15 cellular contexts compared by ENCODE assay signal in genomic region chr19:38993271-38993670, GRCh38. TPM values are rescaled to one million over a fixed set of nuclear protein-coding genes. Genes with fewer than 3 reads are reported as not detected.
A peak's percentile ranks its signal among the peaks of the same experiment; 100 is the strongest.
DNase-seq lines count a peak whose midpoint lies in the region; ATAC-seq and TF ChIP-seq lines count a peak whose summit lies in the region.
"Had no signal": no experiment of that assay in that cellular context is flagged by ENCODE, and none has a peak within 500 bp of the region (broad histone marks: within the 10 kb centered on the region; RNA-seq: fewer than 3 reads in every experiment).

No MANE protein-coding gene starts in this region.

- no peak overlapping the region for H2AK5ac ChIP-seq in mesendoderm (ENCODE audit: low read length)

- ATAC-seq in Panc1 (peak; percentile 12), GM18867 (IDR thresholded peaks at IDR 0.05; ENCODE audit: unreplicated experiment) (no peak)
- ATAC-seq: body of pancreas; left lung; Right ventricle myocardium inferior; stimulated activated effector memory CD8-positive, alpha-beta T cell treated with anti-CD3 and anti-CD28 coated beads, Interleukin-12 subunit alpha, Interleukin-12 subunit beta, amount 100 ng/mL, for 72 hours had no signal

- H3K9me3 ChIP-seq in Panc1 (ENCODE audit: control insufficient read depth, insufficient read depth, low read depth, low read length), result no peaks in the 10 kb centered on the region
- peaks cover 0 to 4% (median 0%) of the 10 kb centered on the region in 4 donors for H3K9me3 ChIP-seq in sigmoid colon
- H3K9me3 ChIP-seq: body of pancreas, HAP-1, left lung had no signal

- H2BK5ac ChIP-seq in mesendoderm (ENCODE audit: low read length), result no peak overlapping the region

- BruUV-seq in Panc1 (replicated peaks; lab: Mats Ljungman, UMichigan), result no TSS peak

- H3K36me3 ChIP-seq in Panc1 (ENCODE audit: control insufficient read depth, insufficient read depth, low read length) (no peaks in the 10 kb centered on the region), mesendoderm (ENCODE audit: control insufficient read depth, insufficient read depth, low read length) (no peaks in the 10 kb centered on the region), sigmoid colon (no peaks in the 10 kb centered on the region)
- H3K36me3 ChIP-seq: HAP-1, left lung had no signal

- H4K5ac ChIP-seq in mesendoderm (ENCODE audit: low read length), result no peak overlapping the region

- H2BK120ac ChIP-seq in mesendoderm (ENCODE audit: low read depth, low read length), result no peak overlapping the region

- H3K4me3 ChIP-seq in Panc1 (ENCODE audit: low read depth in 2 of 2, low read length in 2 of 2) (no peak overlapping the region), mesendoderm (ENCODE audit: low read length) (no peak overlapping the region), sigmoid colon (no peak overlapping the region)
- H3K4me3 ChIP-seq: body of pancreas, HAP-1, left lung had no signal

- CTCF ChIA-PET in Panc1 (lab: Charles Lee), result interaction anchor here (0.9 to 1.7 kb wide), 2 partner anchors 17 to 31 kb away, joined by 4 to 6 read pairs; partner anchors contain the start of gene FBXO17

- no peaks in the 10 kb centered on the region for H3K79me1 ChIP-seq in mesendoderm (ENCODE audit: low read length)

- no peak overlapping the region for H3K4ac ChIP-seq in mesendoderm (ENCODE audit: low read depth, low read length)

- no peak overlapping the region for H3K27ac ChIP-seq in Panc1 (ENCODE audit: low read length)
- no peak overlapping the region for H3K27ac ChIP-seq in mesendoderm (ENCODE audit: low read depth, low read length)
- no peak overlapping the region for H3K27ac ChIP-seq in sigmoid colon
- H3K27ac ChIP-seq: body of pancreas, left lung had no signal

- peak overlapping the region; percentile 46 for H3K27ac Mint-ChIP-seq in dendritic cell treated with granulocyte-macrophage colony-stimulating factor and Interleukin-4, amounts not matched to agents 40 ng/mL and 50 ng/mL, for 4 days
- H3K27ac Mint-ChIP-seq: activated T-cell treated with anti-CD3 and anti-CD28 coated beads, Interleukin-2, amount 50 U/mL, for 24 hours; stimulated activated effector memory CD8-positive, alpha-beta T cell treated with anti-CD3 and anti-CD28 coated beads, Interleukin-12 subunit alpha, Interleukin-12 subunit beta, amount 100 ng/mL, for 72 hours had no signal

- no peaks in the 10 kb centered on the region for H3K36me3 Mint-ChIP-seq in dendritic cell treated with granulocyte-macrophage colony-stimulating factor and Interleukin-4, amounts not matched to agents 40 ng/mL and 50 ng/mL, for 4 days (ENCODE audit: low read depth)
- H3K36me3 Mint-ChIP-seq: stimulated activated effector memory CD8-positive, alpha-beta T cell treated with anti-CD3 and anti-CD28 coated beads, Interleukin-12 subunit alpha, Interleukin-12 subunit beta, amount 100 ng/mL, for 72 hours had no signal

- H4K8ac ChIP-seq in mesendoderm (ENCODE audit: low read depth, low read length), result no peak overlapping the region

- no peak overlapping the region for H3K23ac ChIP-seq in mesendoderm (ENCODE audit: low read length)

- no CpG with 5 or more reads among the region's 3 CpGs for WGBS in mesendoderm (ENCODE audit: extremely low coverage, insufficient coverage, low lambda C conversion rate)
- WGBS in sigmoid colon, 2 donors, result 40 to 57% methylated on average over 3 of the region's 3 CpGs

- H2BK15ac ChIP-seq in mesendoderm (replicated peaks; ENCODE audit: low read depth), result no peak overlapping the region

- POLR2A ChIA-PET in Panc1 (lab: Charles Lee), result interaction anchor here (0.7 kb wide), 2 partner anchors 29 to 303 kb away, joined by 3 to 4 read pairs; partner anchors contain the start of gene IFNL1

- no peak overlapping the region for H3K18ac ChIP-seq in mesendoderm (ENCODE audit: low read length)

- peaks cover 16% of the 10 kb centered on the region for H3K27me3 Mint-ChIP-seq in dendritic cell treated with granulocyte-macrophage colony-stimulating factor and Interleukin-4, amounts not matched to agents 40 ng/mL and 50 ng/mL, for 4 days

- DNase-seq in ELR (ENCODE audit: low read depth), result peak; percentile 83
- DNase-seq in Panc1 (ENCODE audit: low read depth, low spot score), result no peak
- DNase-seq in mesendoderm, result peak; percentile 72
- DNase-seq in sigmoid colon, result no peak
- DNase-seq in GM19240 (ENCODE audit: insufficient read length, low spot score), result no peak
- DNase-seq in DMS 273 (lab: John Stamatoyannopoulos, UW; ENCODE audit: unreplicated experiment), result no peak
- DNase-seq: activated T-cell treated with anti-CD3 and anti-CD28 coated beads, Interleukin-2, amount 50 U/mL, for 24 hours; body of pancreas; left lung; stimulated activated CD4-positive, alpha-beta T cell treated with anti-CD3 and anti-CD28 coated beads, Interleukin-1b, Interleukin-23, amount 100 ng/mL, for 48 hours had no signal

- no peak overlapping the region for H3K56ac ChIP-seq in mesendoderm (ENCODE audit: low read length)

- no peak for TF ChIP-seq POLR2A in sigmoid colon (IDR thresholded peaks at IDR 0.05)

- no peaks in the 10 kb centered on the region for H3K9me3 Mint-ChIP-seq in dendritic cell treated with granulocyte-macrophage colony-stimulating factor and Interleukin-4, amounts not matched to agents 40 ng/mL and 50 ng/mL, for 4 days
- H3K9me3 Mint-ChIP-seq: activated T-cell treated with anti-CD3 and anti-CD28 coated beads, Interleukin-2, amount 50 U/mL, for 24 hours; stimulated activated effector memory CD8-positive, alpha-beta T cell treated with anti-CD3 and anti-CD28 coated beads, Interleukin-12 subunit alpha, Interleukin-12 subunit beta, amount 100 ng/mL, for 72 hours had no signal

- peaks cover 10% of the 10 kb centered on the region for H3K4me1 Mint-ChIP-seq in dendritic cell treated with granulocyte-macrophage colony-stimulating factor and Interleukin-4, amounts not matched to agents 40 ng/mL and 50 ng/mL, for 4 days (ENCODE audit: low read depth)
- H3K4me1 Mint-ChIP-seq: stimulated activated effector memory CD8-positive, alpha-beta T cell treated with anti-CD3 and anti-CD28 coated beads, Interleukin-12 subunit alpha, Interleukin-12 subunit beta, amount 100 ng/mL, for 72 hours had no signal

- TF ChIP-seq CTCF in Panc1 (IDR thresholded peaks at IDR 0.05) (no peak), sigmoid colon (IDR thresholded peaks at IDR 0.05) (no peak)

- intact Hi-C loops in Panc1 (cut with micrococcal nuclease; ENCODE audit: unreplicated experiment) (no loop called here), sigmoid colon (cut with DNase I) (no loop called here)
- intact Hi-C loops in dendritic cell treated with granulocyte-macrophage colony-stimulating factor and Interleukin-4, amounts not matched to agents 40 ng/mL and 50 ng/mL, for 4 days (cut with micrococcal nuclease), result no loop called here

- in situ Hi-C loops in Panc1 (cut with HindIII; ENCODE audit: low pct_unique_long_range_greater_than_20kb, low sequenced_read_pairs), result loop anchor here (25.0 kb wide), 1 partner anchor 944 kb away; the partner anchor contains the start of gene FCGBP

- no peak overlapping the region for H3K4me3 Mint-ChIP-seq in dendritic cell treated with granulocyte-macrophage colony-stimulating factor and Interleukin-4, amounts not matched to agents 40 ng/mL and 50 ng/mL, for 4 days
- H3K4me3 Mint-ChIP-seq: activated T-cell treated with anti-CD3 and anti-CD28 coated beads, Interleukin-2, amount 50 U/mL, for 24 hours; stimulated activated effector memory CD8-positive, alpha-beta T cell treated with anti-CD3 and anti-CD28 coated beads, Interleukin-12 subunit alpha, Interleukin-12 subunit beta, amount 100 ng/mL, for 72 hours had no signal

- H3K4me2 ChIP-seq in mesendoderm (ENCODE audit: low read length), result no peak overlapping the region

- peaks cover 14% of the 10 kb centered on the region for H3K4me1 ChIP-seq in Panc1 (ENCODE audit: control insufficient read depth, insufficient read depth, low read length)
- H3K4me1 ChIP-seq in mesendoderm (ENCODE audit: control insufficient read depth, low read depth, low read length), result peaks cover 4% of the 10 kb centered on the region
- H3K4me1 ChIP-seq in sigmoid colon, result no peaks in the 10 kb centered on the region
- H3K4me1 ChIP-seq: body of pancreas, HAP-1, left lung had no signal

- H3K27me3 ChIP-seq in Panc1 (ENCODE audit: control insufficient read depth, insufficient read depth, low read length), result no peaks in the 10 kb centered on the region
- no peaks in the 10 kb centered on the region for H3K27me3 ChIP-seq in mesendoderm (ENCODE audit: insufficient read depth, low read length, poor library complexity)
- H3K27me3 ChIP-seq in sigmoid colon, result no peaks in the 10 kb centered on the region
- H3K27me3 ChIP-seq: body of pancreas had no signal

- H3K79me2 ChIP-seq in mesendoderm (ENCODE audit: control insufficient read depth, insufficient read depth, low read length), result no peaks in the 10 kb centered on the region

- H3K9ac ChIP-seq in mesendoderm (ENCODE audit: low read length), result no peak overlapping the region

- TF ChIP-seq EP300 in sigmoid colon (IDR thresholded peaks at IDR 0.05), result no peak

RNA-seq across cellular contexts. Expression of gene FBXO17, which starts 17.7 kb away (rescaled TPM):
- total RNA-seq in Panc1 (2021; ENCODE audit: unreplicated experiment), result 411 TPM
- 421 TPM for polyA plus RNA-seq in Panc1 (2012; ENCODE audit: insufficient read length)
- 11.3 TPM for polyA plus RNA-seq in mesendoderm (2013, experiment 1 of 2)
- 11.4 TPM for polyA plus RNA-seq in mesendoderm (2013, experiment 2 of 2)
- total RNA-seq in sigmoid colon, result 10 to 100 TPM; 20.3 to 28.6 (median 25.9) TPM
- 1 to 10 TPM; 1.6 to 4.8 (median 3.3) TPM for polyA plus RNA-seq in sigmoid colon

RNA-seq across cellular contexts. Expression of gene FBXO27, which starts 39.1 kb away (rescaled TPM):
- total RNA-seq in Panc1 (2021; ENCODE audit: unreplicated experiment), result 443 TPM
- 429 TPM for polyA plus RNA-seq in Panc1 (2012; ENCODE audit: insufficient read length)
- polyA plus RNA-seq in mesendoderm (2013, experiment 1 of 2), result 5.5 TPM
- polyA plus RNA-seq in mesendoderm (2013, experiment 2 of 2), result 5.4 TPM
- 10 to 100 TPM in 1 of 4 donors, 1 to 10 TPM in 3; 3.0 to 17.7 (median 3.7) TPM for total RNA-seq in sigmoid colon
- polyA plus RNA-seq in sigmoid colon, result 1 to 10 TPM in 2 of 3 donors, under 1 TPM in 1; 0.23 to 1.3 (median 1.2) TPM

Comparison
In these comparisons a context has a peak if more than half of its experiments do, and no peak if none do; other contexts are left out.
1. DNase-seq: peak in ELR (single experiment) and mesendoderm (single experiment); none in Panc1 (single experiment), sigmoid colon (single experiment), GM19240 (single experiment) and DMS 273 (single experiment).
2. RNA of gene FBXO17, which starts 17.7 kb away (total RNA-seq): 411 TPM in Panc1 (single experiment); 20.3 to 28.6 TPM in sigmoid colon; every median in the first group is over 10 times any median in the second.
3. RNA of gene FBXO27, which starts 39.1 kb away (total RNA-seq): 443 TPM in Panc1 (single experiment); 3.0 to 17.7 TPM in sigmoid colon; every median in the first group is over 10 times any median in the second.